ENCODE assay signal across 13 cellular contexts in the genomic region with DNA sequence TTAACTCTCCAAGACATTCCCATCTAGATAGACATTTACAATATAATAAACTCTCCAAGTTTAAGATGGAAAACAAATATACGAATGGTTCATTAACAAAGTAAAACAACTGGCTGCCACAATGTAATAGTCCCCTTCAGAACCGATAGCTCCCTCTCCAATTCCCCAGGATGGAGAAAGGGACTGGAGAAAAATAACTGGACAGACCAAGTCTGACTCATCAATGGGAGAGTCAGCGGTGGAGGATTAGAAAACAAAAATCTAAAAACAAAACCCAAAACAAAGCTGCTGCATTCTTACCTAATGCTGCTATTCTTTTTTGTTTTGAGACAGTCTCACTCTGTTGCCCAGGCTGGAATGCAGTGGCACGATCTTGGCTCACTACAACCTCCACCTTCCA.
DNase-seq lines count a peak whose midpoint lies in the region; ATAC-seq and TF ChIP-seq lines count a peak whose summit lies in the region.
"Had no signal": no experiment of that assay in that cellular context is flagged by ENCODE, and none has a peak within 500 bp of the region (broad histone marks: within the 10 kb centered on the region; RNA-seq: fewer than 3 reads in every experiment).

No MANE protein-coding gene starts in this region.

- peak; percentile 20 for ATAC-seq in left ventricle myocardium superior
- peak; percentile 76 for ATAC-seq in aorta (ENCODE audit: low FRiP score)
- ATAC-seq in GM18520 (IDR thresholded peaks at IDR 0.05; ENCODE audit: unreplicated experiment) = no peak
- ATAC-seq: A549; stimulated activated naive CD8-positive, alpha-beta T cell treated with anti-CD3 and anti-CD28 coated beads, Interleukin-15, Interleukin-2, amounts not matched to agents 100 U/mL and 50 U/mL, for 24 hours had no signal

- POLR2A ChIA-PET in activated CD4-positive, alpha-beta memory T cell treated with anti-CD3 and anti-CD28 coated beads for 36 hours (lab: Charles Lee) = no interaction called here

- H3K27me3 Mint-ChIP-seq in activated CD4-positive, alpha-beta memory T cell treated with anti-CD3 and anti-CD28 coated beads for 36 hours = no peaks in the 10 kb centered on the region

- no peak for DNase-seq in left ventricle myocardium superior
- no peak for DNase-seq in cardiac septum (ENCODE audit: low spot score)
- DNase-seq in brain microvascular endothelial cell = peak; percentile 21
- DNase-seq in iris pigment epithelial cell (ENCODE audit: low read depth) = peak; percentile 50
- no peak for DNase-seq in aorta
- DNase-seq in NCI-H748 treated with DMSO at 0.1 percent for 48 hours (lab: John Stamatoyannopoulos, UW) = no peak
- DNase-seq in activated CD4-positive, alpha-beta memory T cell treated with anti-CD3 and anti-CD28 coated beads for 36 hours = no peak
- DNase-seq: activated CD8-positive, alpha-beta memory T cell treated with anti-CD3 and anti-CD28 coated beads, Interleukin-2, amount 50 U/mL, for 48 hours; cerebellar nuclear complex; stimulated activated naive CD8-positive, alpha-beta T cell treated with anti-CD3 and anti-CD28 coated beads, Interleukin-15, Interleukin-2, amounts not matched to agents 100 U/mL and 50 U/mL, for 24 hours had no signal

- CTCF ChIA-PET in activated CD4-positive, alpha-beta memory T cell treated with anti-CD3 and anti-CD28 coated beads for 36 hours (lab: Charles Lee) = no interaction called here

- no peak overlapping the region for H3K4me3 ChIP-seq in brain microvascular endothelial cell (ENCODE audit: low read depth, low read length)
- H3K4me3 ChIP-seq in aorta (ENCODE audit: low read length in 2 of 2) = no peak overlapping the region
- H3K4me3 ChIP-seq: A549 had no signal

- H3K36me3 ChIP-seq in brain microvascular endothelial cell (replicated peaks) (peaks cover 9% of the 10 kb centered on the region), aorta (ENCODE audit: control insufficient read depth in 1 of 2, insufficient read depth in 2 of 2, low read length in 1 of 2) (peaks cover 0 to 2% of the 10 kb centered on the region in 2 donors)

- H3K9me3 ChIP-seq in aorta (ENCODE audit: control insufficient read depth, low read length) = no peaks in the 10 kb centered on the region
- H3K9me3 ChIP-seq: A549 had no signal

- H3K9me3 Mint-ChIP-seq in activated CD4-positive, alpha-beta memory T cell treated with anti-CD3 and anti-CD28 coated beads for 36 hours = no peaks in the 10 kb centered on the region
- H3K9me3 Mint-ChIP-seq: nephron had no signal

- no peaks in the 10 kb centered on the region for H3K4me1 ChIP-seq in aorta (ENCODE audit: control insufficient read depth in 1 of 2, insufficient read depth in 2 of 2, low read length in 2 of 2)

- no peak overlapping the region for H3K27ac Mint-ChIP-seq in activated CD4-positive, alpha-beta memory T cell treated with anti-CD3 and anti-CD28 coated beads for 36 hours
- H3K27ac Mint-ChIP-seq: nephron had no signal

- peaks cover 85% of the 10 kb centered on the region for H3K4me1 Mint-ChIP-seq in activated CD4-positive, alpha-beta memory T cell treated with anti-CD3 and anti-CD28 coated beads for 36 hours (ENCODE audit: low read depth)

- TF ChIP-seq CTCF in brain microvascular endothelial cell (IDR thresholded peaks at IDR 0.05; ENCODE audit: low read depth, low read length, missing control alignments) = no peak

- in situ Hi-C loops in brain microvascular endothelial cell (cut with HindIII; ENCODE audit: low pct_ligation_motif_present, low sequenced_read_pairs) = no loop called here

- no peak overlapping the region for H3K4me3 Mint-ChIP-seq in activated CD4-positive, alpha-beta memory T cell treated with anti-CD3 and anti-CD28 coated beads for 36 hours
- H3K4me3 Mint-ChIP-seq: nephron had no signal

- no peaks in the 10 kb centered on the region for H3K27me3 ChIP-seq in brain microvascular endothelial cell (replicated peaks)
- no peaks in the 10 kb centered on the region for H3K27me3 ChIP-seq in aorta (ENCODE audit: control insufficient read depth in 1 of 2, insufficient read depth in 2 of 2, low read length in 1 of 2)

- peaks cover 18% of the 10 kb centered on the region for H3K36me3 Mint-ChIP-seq in activated CD4-positive, alpha-beta memory T cell treated with anti-CD3 and anti-CD28 coated beads for 36 hours

- no peak overlapping the region for H3K27ac ChIP-seq in brain microvascular endothelial cell
- H3K27ac ChIP-seq in aorta (ENCODE audit: low read depth in 1 of 2, low read length in 2 of 2) = no peak overlapping the region
- H3K27ac ChIP-seq: A549 had no signal

- 45 to 48% methylated on average over 4 of the region's 4 CpGs for WGBS in aorta, 2 donors

- intact Hi-C loops in left ventricle myocardium superior (cut with micrococcal nuclease) = no loop called here
- intact Hi-C loops in cardiac septum (cut with DNase I) = no loop called here
- intact Hi-C loops in aorta (cut with DNase I) = no loop called here
- intact Hi-C loops in activated CD4-positive, alpha-beta memory T cell treated with anti-CD3 and anti-CD28 coated beads for 36 hours (cut with micrococcal nuclease) = no loop called here

Comparison
In these comparisons a context has a peak if more than half of its experiments do, and no peak if none do; other contexts are left out.
1. DNase-seq: peak in brain microvascular endothelial cell (single experiment) and iris pigment epithelial cell (single experiment); none in left ventricle myocardium superior (single experiment), cardiac septum (single experiment), aorta (0 of 2), NCI-H748 treated with DMSO at 0.1 percent for 48 hours (single experiment) and activated CD4-positive, alpha-beta memory T cell treated with anti-CD3 and anti-CD28 coated beads for 36 hours (single experiment).